8 cellular contexts compared by ENCODE assay signal in the genomic region with DNA sequence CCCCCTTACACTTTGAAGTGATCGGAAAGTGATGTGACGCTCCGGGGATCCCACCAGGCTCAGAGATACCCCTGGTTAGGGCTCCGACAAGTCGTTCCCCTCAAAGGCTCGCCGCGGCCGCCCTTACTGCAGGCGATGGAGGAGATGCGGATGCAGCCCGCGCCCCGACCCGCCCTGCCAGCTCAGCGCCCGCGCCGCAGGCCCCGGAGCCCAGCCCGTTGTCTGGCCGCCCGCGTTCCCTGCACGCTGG. TPM values are rescaled to one million over a fixed set of nuclear protein-coding genes. Genes with fewer than 3 reads are reported as not detected.
DNase-seq lines count a peak whose midpoint lies in the region; ATAC-seq and TF ChIP-seq lines count a peak whose summit lies in the region.

No MANE protein-coding gene starts in this region.

- H3K27ac Mint-ChIP-seq in activated T-cell treated with anti-CD3 and anti-CD28 coated beads, Interleukin-2, amount 50 U/mL, for 72 hours: peak overlapping the region; percentile 97

- peaks cover 0 to 4% of the 10 kb centered on the region in 2 donors for H3K36me3 Mint-ChIP-seq in activated T-cell treated with anti-CD3 and anti-CD28 coated beads, Interleukin-2, amount 50 U/mL, for 72 hours (ENCODE audit: insufficient read depth in 2 of 2)

- intact Hi-C loops in transverse colon (cut with DNase I; ENCODE audit: low total_unique reads): no loop called here

- no peak for TF ChIP-seq RAD21 in liver (IDR thresholded peaks at IDR 0.05)

- in situ Hi-C loops in transverse colon (cut with MboI; ENCODE audit: low pct_ligation_motif_present in 1 of 4, low pct_unique_long_range_greater_than_20kb in 1 of 4, low sequenced_read_pairs in 3 of 4) (no loop called here), G401 (cut with HindIII; ENCODE audit: low sequenced_read_pairs) (no loop called here)

- TF ChIP-seq EP300 in transverse colon (IDR thresholded peaks at IDR 0.05; ENCODE audit: low read depth): no peak

- no peaks in the 10 kb centered on the region for H3K9me3 Mint-ChIP-seq in activated T-cell treated with anti-CD3 and anti-CD28 coated beads, Interleukin-2, amount 50 U/mL, for 72 hours

- peaks cover 42% of the 10 kb centered on the region for H3K4me1 Mint-ChIP-seq in activated T-cell treated with anti-CD3 and anti-CD28 coated beads, Interleukin-2, amount 50 U/mL, for 72 hours (ENCODE audit: low read depth)

- H3K4me1 ChIP-seq in adipocyte (ENCODE audit: control insufficient read depth, insufficient read depth, low read length) (peaks cover 27% of the 10 kb centered on the region), liver (ENCODE audit: control insufficient read depth in 4 of 4, insufficient read depth in 4 of 4, low read length in 3 of 4) (peaks cover 2 to 38% (median 26%) of the 10 kb centered on the region in 4 donors), transverse colon (peaks cover 12 to 34% (median 28%) of the 10 kb centered on the region in 4 donors)

- WGBS in liver: under 1% methylated on average over 25 of the region's 25 CpGs
- 1% methylated on average over 17 of the region's 25 CpGs; no CpG with 5 or more reads in 1 of the 2 donors for WGBS in transverse colon (ENCODE audit: low coverage in 1 of 2), 2 donors

- no peak for TF ChIP-seq POLR2A in transverse colon (IDR thresholded peaks at IDR 0.05)

- no peak for TF ChIP-seq CTCF in liver (IDR thresholded peaks at IDR 0.05; ENCODE audit: low read depth, low read length, missing input control)
- no peak for TF ChIP-seq CTCF in transverse colon (IDR thresholded peaks at IDR 0.05)

- H3K27me3 Mint-ChIP-seq in activated T-cell treated with anti-CD3 and anti-CD28 coated beads, Interleukin-2, amount 50 U/mL, for 72 hours (ENCODE audit: low read depth): no peaks in the 10 kb centered on the region

- peaks cover 19% of the 10 kb centered on the region for H3K36me3 ChIP-seq in adipocyte (ENCODE audit: control insufficient read depth, insufficient read depth, low read length, severe bottlenecking)
- H3K36me3 ChIP-seq in liver (ENCODE audit: control insufficient read depth in 4 of 4, insufficient read depth in 3 of 4, low read depth in 1 of 4, low read length in 3 of 4): peaks cover 0 to 9% (median 5%) of the 10 kb centered on the region in 4 donors
- peaks cover 0 to 8% (median 0%) of the 10 kb centered on the region in 4 donors for H3K36me3 ChIP-seq in transverse colon

- no peak for ATAC-seq in activated T-cell treated with anti-CD3 and anti-CD28 coated beads, Interleukin-2, amount 50 U/mL, for 72 hours (replicated peaks in 1 of 2)

- peak overlapping the region; percentile 96 for H3K4me3 ChIP-seq in adipocyte (ENCODE audit: low read length)
- H3K4me3 ChIP-seq in liver (ENCODE audit: low read depth in 1 of 3, low read length in 3 of 3): peak overlapping the region; percentile 71 to 94 (median 84)
- H3K4me3 ChIP-seq in transverse colon: peak overlapping the region; percentile 66 to 91 (median 78)

- H3K27ac ChIP-seq in liver (ENCODE audit: low read depth in 1 of 2, low read length in 2 of 2) (peak overlapping the region; percentile 83 to 86), transverse colon (peak overlapping the region; percentile 84 to 95 (median 94))

- H3K9me3 ChIP-seq in adipocyte (ENCODE audit: control insufficient read depth, low read length) (no peaks in the 10 kb centered on the region), liver (ENCODE audit: control insufficient read depth in 4 of 4, low read length in 3 of 4) (no peaks in the 10 kb centered on the region), transverse colon (no peaks in the 10 kb centered on the region)

- DNase-seq in activated T-cell treated with anti-CD3 and anti-CD28 coated beads, Interleukin-2, amount 50 U/mL, for 72 hours: no peak
- no peak for DNase-seq in activated T-cell treated with anti-CD3 and anti-CD28 coated beads for 4 hours
- no peak for DNase-seq in adipocyte (ENCODE audit: low read depth)
- no peak for DNase-seq in transverse colon
- no peak for DNase-seq in G401 (ENCODE audit: low spot score)
- no peak for DNase-seq in NCI-H2196 (lab: John Stamatoyannopoulos, UW; ENCODE audit: unreplicated experiment)
- DNase-seq in putamen (ENCODE audit: low spot score): no peak

- peak overlapping the region; percentile 97 for H3K9ac ChIP-seq in adipocyte (ENCODE audit: low read length)
- H3K9ac ChIP-seq in liver (ENCODE audit: low read depth in 1 of 2, low read length in 2 of 2): peak overlapping the region; percentile 71 to 84

- peak overlapping the region; percentile 98 for H3K4me3 Mint-ChIP-seq in activated T-cell treated with anti-CD3 and anti-CD28 coated beads, Interleukin-2, amount 50 U/mL, for 72 hours

- H3K27me3 ChIP-seq in adipocyte (replicated peaks; ENCODE audit: control insufficient read depth, insufficient read depth, low read length) (no peaks in the 10 kb centered on the region), liver (ENCODE audit: control insufficient read depth in 4 of 4, insufficient read depth in 4 of 4, low read length in 3 of 4) (no peaks in the 10 kb centered on the region), transverse colon (no peaks in the 10 kb centered on the region)

TF ChIP-seq in liver, 16 proteins besides CTCF, POLR2A, EP300 and RAD21:
- TF ChIP-seq RXRA (IDR thresholded peaks at IDR 0.05) (no peak), ATF3 (IDR thresholded peaks at IDR 0.05) (no peak), NR2F2 (IDR thresholded peaks at IDR 0.05) (no peak)
- TF ChIP-seq, protein P1, sequence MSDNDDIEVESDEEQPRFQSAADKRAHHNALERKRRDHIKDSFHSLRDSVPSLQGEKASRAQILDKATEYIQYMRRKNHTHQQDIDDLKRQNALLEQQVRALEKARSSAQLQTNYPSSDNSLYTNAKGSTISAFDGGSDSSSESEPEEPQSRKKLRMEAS (IDR thresholded peaks at IDR 0.05): no peak

RNA-seq across cellular contexts. Expression of gene GLT8D1, which starts 0.2 kb away (rescaled TPM):
- total RNA-seq in activated T-cell treated with anti-CD3 and anti-CD28 coated beads, Interleukin-2, amount 50 U/mL, for 72 hours: 10 to 100 TPM; 37.8 to 38.3 TPM
- total RNA-seq in liver (10 to 100 TPM; 33.3 to 77.9 TPM), transverse colon (10 to 100 TPM in 3 of 4 donors, not detected in 1; 34.3 to 52.6 (median 37.2) TPM)
- polyA plus RNA-seq in liver: 10 to 100 TPM; 53.2 to 60.3 TPM
- 77.8 and 104 TPM in 2 replicates for total RNA-seq in G401 (2014; rRNA removed; shearing (Covaris generic))

RNA-seq across cellular contexts. Expression of gene SPCS1, which starts 0.5 kb away (rescaled TPM):
- 100 to 1,000 TPM; 100 to 111 TPM for total RNA-seq in activated T-cell treated with anti-CD3 and anti-CD28 coated beads, Interleukin-2, amount 50 U/mL, for 72 hours
- total RNA-seq in liver (10 to 100 TPM; 42.3 to 65.9 TPM), transverse colon (100 to 1,000 TPM in 2 of 4 donors, 10 to 100 TPM in 2; 24.3 to 120 (median 70.5) TPM)
- polyA plus RNA-seq in liver: 100 to 1,000 TPM; 161 to 227 TPM
- total RNA-seq in G401 (2014; rRNA removed; shearing (Covaris generic)): 80.3 and 99.9 TPM in 2 replicates

RNA-seq across cellular contexts. Expression of gene GNL3, which starts 19.5 kb away (rescaled TPM):
- 100 to 1,000 TPM; 131 to 158 TPM for total RNA-seq in activated T-cell treated with anti-CD3 and anti-CD28 coated beads, Interleukin-2, amount 50 U/mL, for 72 hours
- total RNA-seq in liver: 10 to 100 TPM; 26.5 to 82.2 TPM
- polyA plus RNA-seq in liver: 10 to 100 TPM; 38.5 to 45.1 TPM
- 10 to 100 TPM; 19.1 to 54.5 (median 37.4) TPM for total RNA-seq in transverse colon
- 127 and 216 TPM in 2 replicates for total RNA-seq in G401 (2014; rRNA removed; shearing (Covaris generic))

RNA-seq across cellular contexts. Expression of gene PBRM1, which starts 19.6 kb away (rescaled TPM):
- total RNA-seq in activated T-cell treated with anti-CD3 and anti-CD28 coated beads, Interleukin-2, amount 50 U/mL, for 72 hours: 10 to 100 TPM; 66.2 to 66.7 TPM
- total RNA-seq in liver (10 to 100 TPM; 57.7 to 65.7 TPM), transverse colon (100 to 1,000 TPM in 2 of 4 donors, 10 to 100 TPM in 2; 60.3 to 335 (median 134) TPM)
- 10 to 100 TPM in 1 of 2 donors, 1 to 10 TPM in 1; 7.1 to 19.7 TPM for polyA plus RNA-seq in liver
- 21.6 and 38.4 TPM in 2 replicates for total RNA-seq in G401 (2014; rRNA removed; shearing (Covaris generic))
